ENCODE assay signal across 10 cellular contexts in the genomic region with DNA sequence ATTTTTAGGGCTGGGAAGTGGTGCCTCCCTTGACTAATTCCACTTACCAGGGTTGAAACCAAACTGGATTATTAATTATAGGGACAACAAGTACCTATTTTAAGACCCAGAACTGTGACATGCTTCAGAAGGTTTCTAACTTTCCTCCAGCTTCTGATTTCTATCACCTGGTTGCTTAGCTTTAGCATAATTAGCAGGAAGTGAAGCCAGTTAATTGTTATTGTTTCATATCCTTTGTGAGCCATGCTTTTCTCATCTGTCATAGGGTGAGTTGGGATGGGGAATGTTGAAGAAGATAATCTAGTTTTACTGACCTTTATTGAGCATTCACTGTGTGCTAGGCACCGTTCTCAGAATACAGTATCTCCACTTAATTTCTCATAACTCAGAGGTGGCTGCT. TPM values are rescaled to one million over a fixed set of nuclear protein-coding genes. Genes with fewer than 3 reads are reported as not detected.
DNase-seq lines count a peak whose midpoint lies in the region; ATAC-seq and TF ChIP-seq lines count a peak whose summit lies in the region.
"Had no signal": no experiment of that assay in that cellular context is flagged by ENCODE, and none has a peak within 500 bp of the region (broad histone marks: within the 10 kb centered on the region; RNA-seq: fewer than 3 reads in every experiment).

No MANE protein-coding gene starts in this region.

- peaks cover 35 to 43% of the 10 kb centered on the region in 2 donors for H3K4me1 ChIP-seq in thyroid gland

- no peak for TF ChIP-seq CTCF in thyroid gland (IDR thresholded peaks at IDR 0.05)

- no peak for DNase-seq in activated T-cell treated with anti-CD3 and anti-CD28 coated beads, Interleukin-2, amount 50 U/mL, for 72 hours
- no peak for DNase-seq in activated T-cell treated with anti-CD3 and anti-CD28 coated beads, Interleukin-2, amount 50 U/mL, for 1 hour
- no peak for DNase-seq in activated naive CD8-positive, alpha-beta T cell treated with anti-CD3 and anti-CD28 coated beads for 36 hours
- DNase-seq in memory B cell (ENCODE audit: low spot score in 2 of 2) (no peak), thyroid gland (no peak), SHP77 treated with DMSO at 0.1 percent for 48 hours (lab: John Stamatoyannopoulos, UW) (no peak)
- DNase-seq: cerebellar nuclear complex had no signal

- H3K36me3 ChIP-seq in thyroid gland = no peaks in the 10 kb centered on the region

- peaks cover 2 to 10% of the 10 kb centered on the region in 2 donors for H3K36me3 Mint-ChIP-seq in activated T-cell treated with anti-CD3 and anti-CD28 coated beads, Interleukin-2, amount 50 U/mL, for 72 hours (ENCODE audit: insufficient read depth in 2 of 2)
- peaks cover 24% of the 10 kb centered on the region for H3K36me3 Mint-ChIP-seq in activated naive CD8-positive, alpha-beta T cell treated with anti-CD3 and anti-CD28 coated beads for 36 hours
- H3K36me3 Mint-ChIP-seq in memory B cell = peaks cover 22% of the 10 kb centered on the region

- peak overlapping the region; percentile 44 for H3K27ac Mint-ChIP-seq in activated T-cell treated with anti-CD3 and anti-CD28 coated beads, Interleukin-2, amount 50 U/mL, for 72 hours
- H3K27ac Mint-ChIP-seq in activated naive CD8-positive, alpha-beta T cell treated with anti-CD3 and anti-CD28 coated beads for 36 hours = peak overlapping the region; percentile 70
- peak overlapping the region; percentile 99 for H3K27ac Mint-ChIP-seq in memory B cell

- no peaks in the 10 kb centered on the region for H3K27me3 ChIP-seq in thyroid gland
- H3K27me3 ChIP-seq: tibial nerve had no signal

- intact Hi-C loops in thyroid gland (cut with DNase I) = no loop called here

- H3K9me3 ChIP-seq in thyroid gland = no peaks in the 10 kb centered on the region
- H3K9me3 ChIP-seq: tibial nerve had no signal

- H3K4me3 Mint-ChIP-seq in activated T-cell treated with anti-CD3 and anti-CD28 coated beads, Interleukin-2, amount 50 U/mL, for 72 hours = peak overlapping the region; percentile 37 to 94
- H3K4me3 Mint-ChIP-seq in activated naive CD8-positive, alpha-beta T cell treated with anti-CD3 and anti-CD28 coated beads for 36 hours = peak overlapping the region; percentile 27
- peak overlapping the region; percentile 64 for H3K4me3 Mint-ChIP-seq in memory B cell

- H3K4me1 Mint-ChIP-seq in activated T-cell treated with anti-CD3 and anti-CD28 coated beads, Interleukin-2, amount 50 U/mL, for 72 hours (ENCODE audit: low read depth) = peaks cover 66% of the 10 kb centered on the region
- H3K4me1 Mint-ChIP-seq in activated naive CD8-positive, alpha-beta T cell treated with anti-CD3 and anti-CD28 coated beads for 36 hours = peaks cover 60% of the 10 kb centered on the region
- peaks cover 32% of the 10 kb centered on the region for H3K4me1 Mint-ChIP-seq in memory B cell

- H3K4me3 ChIP-seq in thyroid gland (replicated peaks in 1 of 3) = no peak overlapping the region
- H3K4me3 ChIP-seq: tibial nerve had no signal

- H3K27me3 Mint-ChIP-seq in activated T-cell treated with anti-CD3 and anti-CD28 coated beads, Interleukin-2, amount 50 U/mL, for 72 hours (ENCODE audit: low read depth) = no peaks in the 10 kb centered on the region
- H3K27me3 Mint-ChIP-seq in activated naive CD8-positive, alpha-beta T cell treated with anti-CD3 and anti-CD28 coated beads for 36 hours = no peaks in the 10 kb centered on the region
- no peaks in the 10 kb centered on the region for H3K27me3 Mint-ChIP-seq in memory B cell

- TF ChIP-seq POLR2A in thyroid gland (IDR thresholded peaks at IDR 0.05) = no peak

- H3K27ac ChIP-seq in thyroid gland = peak overlapping the region in 2 of 3 donors; percentile 29 to 41
- H3K27ac ChIP-seq: tibial nerve had no signal

- WGBS in thyroid gland, 2 donors = 71 to 75% methylated on average over 1 of the region's 1 CpG

- no peaks in the 10 kb centered on the region for H3K9me3 Mint-ChIP-seq in activated T-cell treated with anti-CD3 and anti-CD28 coated beads, Interleukin-2, amount 50 U/mL, for 72 hours
- H3K9me3 Mint-ChIP-seq in activated naive CD8-positive, alpha-beta T cell treated with anti-CD3 and anti-CD28 coated beads for 36 hours = no peaks in the 10 kb centered on the region
- no peaks in the 10 kb centered on the region for H3K9me3 Mint-ChIP-seq in memory B cell

- no peak for ATAC-seq in activated T-cell treated with anti-CD3 and anti-CD28 coated beads, Interleukin-2, amount 50 U/mL, for 72 hours (replicated peaks in 1 of 2)
- ATAC-seq in memory B cell (ENCODE audit: low read depth) (no peak), GM21367 (IDR thresholded peaks at IDR 0.05; ENCODE audit: unreplicated experiment) (no peak), HG03521 (IDR thresholded peaks at IDR 0.05; ENCODE audit: unreplicated experiment) (no peak)

RNA-seq across cellular contexts. Expression of gene YPEL5, which starts 3.2 kb away (rescaled TPM):
- total RNA-seq in activated T-cell treated with anti-CD3 and anti-CD28 coated beads, Interleukin-2, amount 50 U/mL, for 72 hours = 10 to 100 TPM; 93.3 to 94.3 TPM
- total RNA-seq in activated naive CD8-positive, alpha-beta T cell treated with anti-CD3 and anti-CD28 coated beads for 36 hours = 10 to 100 TPM; 25.4 to 27.6 TPM
- total RNA-seq in thyroid gland = 100 to 1,000 TPM in 3 of 4 donors, 10 to 100 TPM in 1; 74.7 to 129 (median 103) TPM

Comparison
In these comparisons a context has a peak if more than half of its experiments do, and no peak if none do; other contexts are left out.
1. H3K27ac Mint-ChIP-seq: peak in every context shown above with its lines; median percentile 99 in memory B cell; 70 in activated naive CD8-positive, alpha-beta T cell treated with anti-CD3 and anti-CD28 coated beads for 36 hours; 44 in activated T-cell treated with anti-CD3 and anti-CD28 coated beads, Interleukin-2, amount 50 U/mL, for 72 hours.